9 cellular contexts compared by ENCODE assay signal in genomic region chr19:43525836-43526771, GRCh38. TPM values are rescaled to one million over a fixed set of nuclear protein-coding genes. Genes with fewer than 3 reads are reported as not detected.
DNase-seq lines count a peak whose midpoint lies in the region; ATAC-seq and TF ChIP-seq lines count a peak whose summit lies in the region.
"Had no signal": no experiment of that assay in that cellular context is flagged by ENCODE, and none has a peak within 500 bp of the region (broad histone marks: within the 10 kb centered on the region; RNA-seq: fewer than 3 reads in every experiment).

No MANE protein-coding gene starts in this region.

- ATAC-seq in right lobe of liver, result peak; percentile 33 to 44 (median 44)
- peak; percentile 39 for ATAC-seq in stimulated activated naive CD8-positive, alpha-beta T cell treated with anti-CD3 and anti-CD28 coated beads, Interleukin-15, amount 100 ng/mL, for 72 hours
- no peak for ATAC-seq in HG03159 (IDR thresholded peaks at IDR 0.05; ENCODE audit: unreplicated experiment)

- no peaks in the 10 kb centered on the region for H3K9me3 ChIP-seq in DOHH2 (ENCODE audit: control insufficient read depth, insufficient read depth, low read length)
- H3K9me3 ChIP-seq in NT2/D1 (ENCODE audit: insufficient read depth, low read length), result no peaks in the 10 kb centered on the region
- H3K9me3 ChIP-seq in right lobe of liver, result no peaks in the 10 kb centered on the region

- WGBS in right lobe of liver (ENCODE audit: insufficient coverage, low coverage, low lambda C conversion rate, missing lambda C conversion rate), result 0% methylated on average over 11 of the region's 26 CpGs

- H3K4me3 Mint-ChIP-seq in stimulated activated naive CD8-positive, alpha-beta T cell treated with anti-CD3 and anti-CD28 coated beads, Interleukin-15, amount 100 ng/mL, for 72 hours, result peak overlapping the region; percentile 84 to 97

- H3K79me2 ChIP-seq in DOHH2 (ENCODE audit: control insufficient read depth, low read length), result no peaks in the 10 kb centered on the region

- H3K4me3 ChIP-seq in DOHH2 (ENCODE audit: low read length), result peak overlapping the region; percentile 82
- H3K4me3 ChIP-seq in NT2/D1 (ENCODE audit: insufficient read length, low read depth), result peak overlapping the region; percentile 84
- H3K4me3 ChIP-seq in cardiac fibroblast (replicated peaks in 1 of 2; ENCODE audit: low read depth in 2 of 2, low read length in 2 of 2), result peak overlapping the region; percentile 86 to 94
- H3K4me3 ChIP-seq in right lobe of liver, result peak overlapping the region; percentile 55 to 90 (median 89)

- peak overlapping the region; percentile 93 for H3K9ac ChIP-seq in NT2/D1 (ENCODE audit: insufficient read length, low read depth)

- no peaks in the 10 kb centered on the region for H3K36me3 ChIP-seq in DOHH2 (ENCODE audit: control insufficient read depth, low read length)
- peaks cover 6% of the 10 kb centered on the region for H3K36me3 ChIP-seq in NT2/D1 (ENCODE audit: insufficient read depth, insufficient read length, low read length)
- no peaks in the 10 kb centered on the region for H3K36me3 ChIP-seq in right lobe of liver

- H3K4me1 ChIP-seq in DOHH2 (ENCODE audit: control insufficient read depth, low read length) (peaks cover 31% of the 10 kb centered on the region), NT2/D1 (ENCODE audit: insufficient read depth, insufficient read length) (no peaks in the 10 kb centered on the region), right lobe of liver (peaks cover 0 to 28% (median 8%) of the 10 kb centered on the region in 4 donors)

- H3K27me3 Mint-ChIP-seq in stimulated activated naive CD8-positive, alpha-beta T cell treated with anti-CD3 and anti-CD28 coated beads, Interleukin-15, amount 100 ng/mL, for 72 hours, result no peaks in the 10 kb centered on the region

- peak overlapping the region; percentile 94 to 95 for H3K27ac Mint-ChIP-seq in stimulated activated naive CD8-positive, alpha-beta T cell treated with anti-CD3 and anti-CD28 coated beads, Interleukin-15, amount 100 ng/mL, for 72 hours

- peaks cover 19% of the 10 kb centered on the region for H3K27me3 ChIP-seq in DOHH2 (ENCODE audit: control insufficient read depth, low read length)
- H3K27me3 ChIP-seq in NT2/D1 (ENCODE audit: insufficient read depth, insufficient read length), result peaks cover 8% of the 10 kb centered on the region
- no peaks in the 10 kb centered on the region for H3K27me3 ChIP-seq in right lobe of liver

- H3K4me1 Mint-ChIP-seq in stimulated activated naive CD8-positive, alpha-beta T cell treated with anti-CD3 and anti-CD28 coated beads, Interleukin-15, amount 100 ng/mL, for 72 hours, result peaks cover 35% of the 10 kb centered on the region

- intact Hi-C loops in right lobe of liver (cut with DNase I), result no loop called here

- H4K20me1 ChIP-seq in DOHH2 (ENCODE audit: control insufficient read depth, insufficient read depth, low read depth, low read length), result no peaks in the 10 kb centered on the region

- TF ChIP-seq POLR2A in right lobe of liver (IDR thresholded peaks at IDR 0.05), result peak; percentile 4

- no peaks in the 10 kb centered on the region for H3K9me2 ChIP-seq in DOHH2 (replicated peaks; ENCODE audit: control insufficient read depth, low read length)

- no peaks in the 10 kb centered on the region for H3K9me3 Mint-ChIP-seq in stimulated activated naive CD8-positive, alpha-beta T cell treated with anti-CD3 and anti-CD28 coated beads, Interleukin-15, amount 100 ng/mL, for 72 hours

- TF ChIP-seq CTCF in DOHH2 (IDR thresholded peaks at IDR 0.05; ENCODE audit: low read depth, low read length, poor library complexity, severe bottlenecking) (no peak), cardiac fibroblast (IDR thresholded peaks at IDR 0.05; ENCODE audit: low read depth, low read length) (no peak), right lobe of liver (IDR thresholded peaks at IDR 0.05) (no peak)

- peaks cover 8% of the 10 kb centered on the region; the same call in 1 of the 2 replicates for H3F3A ChIP-seq in DOHH2 (ENCODE audit: control insufficient read depth, insufficient read depth)

- H3K4me2 ChIP-seq in DOHH2 (ENCODE audit: low read length), result peak overlapping the region; percentile 88

- DNase-seq in NT2/D1 (ENCODE audit: low read depth, low spot score) (no peak), cardiac fibroblast (ENCODE audit: low read depth in 2 of 2) (no peak), right lobe of liver (peak in 2 of 3 donors; percentile 51 to 53), HCEC 1CT (no peak), NCI-H226 (no peak)
- peak in 1 of 2 donors; percentile 39 for DNase-seq in stimulated activated naive CD8-positive, alpha-beta T cell treated with anti-CD3 and anti-CD28 coated beads, Interleukin-15, amount 100 ng/mL, for 72 hours

- H3K27ac ChIP-seq in DOHH2 (ENCODE audit: low read depth, low read length) (no peak overlapping the region), right lobe of liver (peak overlapping the region; percentile 48 to 80 (median 78))

RNA-seq across cellular contexts. Expression of gene ETHE1, which starts 0.9 kb away (rescaled TPM):
- 10 to 100 TPM; 26.4 to 60.8 (median 46.3) TPM for total RNA-seq in right lobe of liver

RNA-seq across cellular contexts. Expression of gene ZNF575, which starts 6.9 kb away (rescaled TPM):
- under 1 TPM in 5 of 6 experiments, not detected in 1; 0.89 to 0.99 (median 0.95) TPM for total RNA-seq in right lobe of liver

RNA-seq across cellular contexts. Expression of gene PHLDB3, which starts 21.6 kb away (rescaled TPM):
- 10 to 100 TPM in 5 of 6 experiments, 1 to 10 TPM in 1; 9.6 to 15.0 (median 11.1) TPM for total RNA-seq in right lobe of liver

RNA-seq across cellular contexts. Expression of gene XRCC1, which starts 49.2 kb away (rescaled TPM):
- total RNA-seq in right lobe of liver, result 1 to 10 TPM; 5.5 to 8.4 (median 7.5) TPM

RNA-seq across cellular contexts. Expression of gene PINLYP, which starts 49.5 kb away (rescaled TPM):
- 1 to 10 TPM in 1 of 6 experiments, under 1 TPM in 4, not detected in 1; 0.58 to 1.5 (median 0.81) TPM for total RNA-seq in right lobe of liver
- total RNA-seq: NCI-H460 had no signal

Comparison
In these comparisons a context has a peak if more than half of its experiments do, and no peak if none do; other contexts are left out.
1. DNase-seq: peak in right lobe of liver (2 of 3); none in NT2/D1 (single experiment), cardiac fibroblast (0 of 2), HCEC 1CT (single experiment) and NCI-H226 (single experiment).
2. Peak in every context shown above with its lines, with median percentiles within 50 percentile points of each other: H3K4me3 ChIP-seq.